24 cellular contexts compared by ENCODE assay signal in genomic region chr11:61850687-61851086, GRCh38. TPM values are rescaled to one million over a fixed set of nuclear protein-coding genes. Genes with fewer than 3 reads are reported as not detected.
DNase-seq lines count a peak whose midpoint lies in the region; ATAC-seq and TF ChIP-seq lines count a peak whose summit lies in the region.
"Had no signal": no experiment of that assay in that cellular context is flagged by ENCODE, and none has a peak within 500 bp of the region (broad histone marks: within the 10 kb centered on the region; RNA-seq: fewer than 3 reads in every experiment).

No MANE protein-coding gene starts in this region.

- H3K36me3 Mint-ChIP-seq in endodermal cell (ENCODE audit: low read depth) (peaks cover 68% of the 10 kb centered on the region), immature natural killer cell (peaks cover 0 to 28% (median 25%) of the 10 kb centered on the region in 3 donors)
- H3K36me3 Mint-ChIP-seq: CD4-positive, alpha-beta memory T cell; natural killer cell treated with Interleukin-12 subunit alpha and Interleukin-12 subunit beta and Interleukin-15 and Interleukin-18, amount 100 ng/mL, for 72 hours had no signal

- H3K4me1 Mint-ChIP-seq in endodermal cell: no peaks in the 10 kb centered on the region
- peaks cover 0 to 1% of the 10 kb centered on the region in 2 donors for H3K4me1 Mint-ChIP-seq in immature natural killer cell
- H3K4me1 Mint-ChIP-seq: CD4-positive, alpha-beta memory T cell had no signal

- intact Hi-C loops in ascending aorta (cut with DNase I): loop anchor here (5.0 kb wide), 1 partner anchor 53 kb away; no protein-coding TSS in a partner anchor

- H3K4me1 ChIP-seq in ascending aorta: peaks cover 0 to 15% of the 10 kb centered on the region in 2 donors
- H3K4me1 ChIP-seq in endodermal cell (ENCODE audit: control insufficient read depth, insufficient read depth, low read length): no peaks in the 10 kb centered on the region
- H3K4me1 ChIP-seq in thoracic aorta (ENCODE audit: control insufficient read depth in 1 of 2, low read depth in 2 of 2): peaks cover 15 to 22% of the 10 kb centered on the region in 2 donors
- H3K4me1 ChIP-seq: esophagus squamous epithelium, SJCRH30, uterus had no signal

- H3K9ac ChIP-seq in endodermal cell (ENCODE audit: extremely low read depth, low read length, poor library complexity, severe bottlenecking): no peak overlapping the region

- DNase-seq in ascending aorta (ENCODE audit: low spot score in 2 of 2): no peak
- DNase-seq in endodermal cell: no peak
- DNase-seq in left lobe of liver (ENCODE audit: low spot score): no peak
- no peak for DNase-seq in thoracic aorta (ENCODE audit: low spot score)
- DNase-seq in immature natural killer cell: no peak
- no peak for DNase-seq in DMS153 treated with DMSO at 0.1 percent for 48 hours (lab: John Stamatoyannopoulos, UW; ENCODE audit: unreplicated experiment)
- DNase-seq: activated CD4-positive, alpha-beta T cell treated with anti-CD3 and anti-CD28 coated beads, Interleukin-2, amount 50 U/mL, for 48 hours; activated CD4-positive, CD25-positive, alpha-beta regulatory T cell; activated CD8-positive, alpha-beta memory T cell treated with anti-CD3 and anti-CD28 coated beads, Interleukin-2, amount 50 U/mL, for 4 hours; activated naive CD4-positive, alpha-beta T cell treated with anti-CD3 and anti-CD28 coated beads, Interleukin-2, amount 10 ng/mL, durations not matched to agents 7 days and 5 days; CD4-positive, alpha-beta memory T cell; esophagus squamous epithelium; foreskin melanocyte; NCI-H1092 treated with DMSO at 0.1 percent for 48 hours; NCI-H2081 treated with DMSO at 0.1 percent for 48 hours; NCI-H345; ovary; SJCRH30; stimulated activated CD4-positive, alpha-beta T cell treated with anti-CD3 and anti-CD28 coated beads, Interleukin-2, amount 100 ng/mL, for 48 hours; T-helper 1 cell; uterus had no signal

- H3K36me3 ChIP-seq in ascending aorta (peaks cover 35 to 41% of the 10 kb centered on the region in 2 donors), endodermal cell (ENCODE audit: control insufficient read depth, insufficient read depth, low read length) (peaks cover 79% of the 10 kb centered on the region), thoracic aorta (peaks cover 40% of the 10 kb centered on the region)
- H3K36me3 ChIP-seq: ovary, SJCRH30, uterus had no signal

- WGBS in endodermal cell (ENCODE audit: insufficient coverage in 1 of 2, insufficient read length in 1 of 2), 2 experiments: 95 to 98% methylated on average over 7 of the region's 7 CpGs

- H3K4me3 Mint-ChIP-seq in endodermal cell (no peak overlapping the region), immature natural killer cell (no peak overlapping the region)
- H3K4me3 Mint-ChIP-seq: activated naive CD4-positive, alpha-beta T cell treated with anti-CD3 and anti-CD28 coated beads, Interleukin-2, amount 10 ng/mL, durations not matched to agents 7 days and 5 days; CD4-positive, alpha-beta memory T cell; natural killer cell treated with Interleukin-12 subunit alpha and Interleukin-12 subunit beta and Interleukin-15 and Interleukin-18, amount 100 ng/mL, for 72 hours had no signal

- H3K27ac Mint-ChIP-seq in endodermal cell: no peak overlapping the region
- H3K27ac Mint-ChIP-seq in immature natural killer cell: peak overlapping the region in 1 of 6 donors; percentile 67
- H3K27ac Mint-ChIP-seq: CD4-positive, alpha-beta memory T cell had no signal

- H3K27me3 Mint-ChIP-seq in endodermal cell (ENCODE audit: insufficient read depth): no peaks in the 10 kb centered on the region
- peaks cover 0 to 2% (median 0%) of the 10 kb centered on the region in 3 donors for H3K27me3 Mint-ChIP-seq in immature natural killer cell (ENCODE audit: low read depth in 3 of 3)
- H3K27me3 Mint-ChIP-seq: activated naive CD4-positive, alpha-beta T cell treated with anti-CD3 and anti-CD28 coated beads, Interleukin-2, amount 10 ng/mL, durations not matched to agents 7 days and 5 days; CD4-positive, alpha-beta memory T cell; natural killer cell treated with Interleukin-12 subunit alpha and Interleukin-12 subunit beta and Interleukin-15 and Interleukin-18, amount 100 ng/mL, for 72 hours had no signal

- H3K4me3 ChIP-seq in ascending aorta: peak overlapping the region in 1 of 2 donors; percentile 0
- H3K4me3 ChIP-seq in endodermal cell (ENCODE audit: low read length): no peak overlapping the region
- peak overlapping the region; percentile 10 for H3K4me3 ChIP-seq in thoracic aorta
- H3K4me3 ChIP-seq: cardiac muscle cell, esophagus squamous epithelium, ovary, SJCRH30, uterus had no signal

- H3K27me3 ChIP-seq in ascending aorta (no peaks in the 10 kb centered on the region), endodermal cell (ENCODE audit: control insufficient read depth, insufficient read depth, low read length, poor library complexity, severe bottlenecking) (no peaks in the 10 kb centered on the region), thoracic aorta (replicated peaks; ENCODE audit: insufficient read depth) (no peaks in the 10 kb centered on the region)
- H3K27me3 ChIP-seq: cardiac muscle cell, esophagus squamous epithelium, ovary, SJCRH30, uterus had no signal

- ATAC-seq in left lobe of liver: peak; percentile 14
- no peak for ATAC-seq in thoracic aorta (ENCODE audit: insufficient number of reproducible peaks, low FRiP score, low read depth)
- no peak for ATAC-seq in GM19463 (IDR thresholded peaks at IDR 0.05; ENCODE audit: unreplicated experiment)
- ATAC-seq: natural killer cell treated with Interleukin-12 subunit alpha and Interleukin-12 subunit beta and Interleukin-15 and Interleukin-18, amount 100 ng/mL, for 72 hours had no signal

- H3K9me3 ChIP-seq in ascending aorta: no peaks in the 10 kb centered on the region
- H3K9me3 ChIP-seq in endodermal cell (ENCODE audit: control insufficient read depth, low read length): no peaks in the 10 kb centered on the region
- no peaks in the 10 kb centered on the region for H3K9me3 ChIP-seq in thoracic aorta
- H3K9me3 ChIP-seq: esophagus squamous epithelium, ovary, SJCRH30, uterus had no signal

- H3K27ac ChIP-seq in ascending aorta (peak overlapping the region; percentile 71 to 83), endodermal cell (ENCODE audit: low read depth, low read length) (peak overlapping the region; percentile 61), thoracic aorta (peak overlapping the region; percentile 69 to 80)
- H3K27ac ChIP-seq: ovary, SJCRH30, uterus had no signal

- TF ChIP-seq CTCF in ascending aorta (IDR thresholded peaks at IDR 0.05) (no peak), endodermal cell (conservative IDR thresholded peaks at IDR 0.05) (no peak), thoracic aorta (IDR thresholded peaks at IDR 0.05) (no peak)

- H3K9me3 Mint-ChIP-seq in endodermal cell (no peaks in the 10 kb centered on the region), immature natural killer cell (no peaks in the 10 kb centered on the region)
- H3K9me3 Mint-ChIP-seq: activated naive CD4-positive, alpha-beta T cell treated with anti-CD3 and anti-CD28 coated beads, Interleukin-2, amount 10 ng/mL, durations not matched to agents 7 days and 5 days; CD4-positive, alpha-beta memory T cell; natural killer cell treated with Interleukin-12 subunit alpha and Interleukin-12 subunit beta and Interleukin-15 and Interleukin-18, amount 100 ng/mL, for 72 hours had no signal

RNA-seq across cellular contexts. Expression of gene FADS2, which starts 22.6 kb away (rescaled TPM):
- 37.6 TPM for total RNA-seq in ascending aorta
- 100 to 1,000 TPM; 344 to 381 TPM for total RNA-seq in endodermal cell
- 632 TPM for polyA plus RNA-seq in endodermal cell (2013, experiment 1 of 2)
- polyA plus RNA-seq in endodermal cell (2013, experiment 2 of 2): 646 TPM
- total RNA-seq in left lobe of liver: 113 TPM
- 100 to 1,000 TPM in 1 of 2 donors, 10 to 100 TPM in 1; 89.2 to 234 TPM for total RNA-seq in thoracic aorta
- 10 to 100 TPM; 21.9 to 28.7 (median 22.0) TPM for polyA plus RNA-seq in immature natural killer cell

RNA-seq across cellular contexts. Expression of gene FADS1, which starts 33.9 kb away (rescaled TPM):
- 47.1 TPM for total RNA-seq in ascending aorta
- total RNA-seq in endodermal cell: 100 to 1,000 TPM; 127 to 138 TPM
- 197 TPM for polyA plus RNA-seq in endodermal cell (2013, experiment 1 of 2)
- 191 TPM for polyA plus RNA-seq in endodermal cell (2013, experiment 2 of 2)
- 34.6 TPM for total RNA-seq in left lobe of liver
- 10 to 100 TPM; 39.0 to 52.9 TPM for total RNA-seq in thoracic aorta
- polyA plus RNA-seq in immature natural killer cell: 10 to 100 TPM; 11.5 to 18.7 (median 17.7) TPM

RNA-seq across cellular contexts. Expression of gene FADS3, which starts 40.7 kb away (rescaled TPM):
- 191 TPM for total RNA-seq in ascending aorta
- 10 to 100 TPM; 24.8 to 28.4 TPM for total RNA-seq in endodermal cell
- polyA plus RNA-seq in endodermal cell (2013, experiment 1 of 2): 13.6 TPM
- 15.8 TPM for polyA plus RNA-seq in endodermal cell (2013, experiment 2 of 2)
- 15.0 TPM for total RNA-seq in left lobe of liver
- 100 to 1,000 TPM; 368 to 393 TPM for total RNA-seq in thoracic aorta
- polyA plus RNA-seq in immature natural killer cell: 1 to 10 TPM; 3.2 to 6.2 (median 3.9) TPM

RNA-seq across cellular contexts. Expression of gene FEN1, which starts 58.0 kb away (rescaled TPM):
- total RNA-seq in ascending aorta (1.5 TPM), endodermal cell (10 to 100 TPM; 66.7 to 81.8 TPM), left lobe of liver (5.1 TPM), thoracic aorta (1 to 10 TPM; 4.5 to 5.4 TPM)
- polyA plus RNA-seq in endodermal cell (2013, experiment 1 of 2): 52.7 TPM
- polyA plus RNA-seq in endodermal cell (2013, experiment 2 of 2): 49.1 TPM
- 10 to 100 TPM; 20.3 to 31.3 (median 24.6) TPM for polyA plus RNA-seq in immature natural killer cell

RNA-seq across cellular contexts. Expression of gene TMEM258, which starts 58.3 kb away (rescaled TPM):
- total RNA-seq in ascending aorta (26.4 TPM), endodermal cell (100 to 1,000 TPM; 174 to 180 TPM), left lobe of liver (58.5 TPM), thoracic aorta (10 to 100 TPM; 17.3 to 63.6 TPM)
- polyA plus RNA-seq in endodermal cell (2013, experiment 1 of 2): 351 TPM
- 284 TPM for polyA plus RNA-seq in endodermal cell (2013, experiment 2 of 2)
- polyA plus RNA-seq in immature natural killer cell: 100 to 1,000 TPM; 160 to 274 (median 225) TPM
